Comparison of ENCODE assay signal across 8 cellular contexts in the genomic region with DNA sequence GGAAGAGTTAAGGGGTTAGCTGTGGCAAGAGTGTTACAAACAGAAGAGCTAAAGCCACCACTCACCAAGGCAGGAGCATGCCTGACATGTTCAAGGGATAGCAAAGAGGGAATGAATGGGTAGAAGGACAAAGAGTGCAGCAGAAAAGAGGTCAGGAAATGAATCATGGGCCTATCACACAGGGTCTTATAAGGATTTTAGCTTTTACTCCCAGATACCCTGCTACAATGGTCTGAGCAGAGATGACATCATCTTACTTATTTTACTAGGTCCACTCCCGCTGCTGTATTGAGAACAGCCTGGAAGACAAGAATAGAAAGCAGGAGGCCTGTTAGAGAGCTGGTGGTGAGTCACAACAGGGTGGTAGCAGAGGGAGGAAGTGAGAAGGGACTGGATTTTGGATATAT. TPM values are rescaled to one million over a fixed set of nuclear protein-coding genes. Genes with fewer than 3 reads are reported as not detected.
DNase-seq lines count a peak whose midpoint lies in the region; ATAC-seq and TF ChIP-seq lines count a peak whose summit lies in the region.

No MANE protein-coding gene starts in this region.

- no peak overlapping the region for H3K27ac ChIP-seq in DND-41 (ENCODE audit: low read length)

- peaks cover 22% of the 10 kb centered on the region for H3K36me3 Mint-ChIP-seq in activated T-helper 1 cell treated with anti-CD3 and anti-CD28 coated beads, Interleukin-12 subunit alpha, Interleukin-12 subunit beta, Interleukin-2, Interleukin-4 antibody, amounts not matched to agents 30 ng/mL and 10 ng/mL and 1 ng/mL, durations not matched to agents 14 hours and 24 hours and 36 hours (ENCODE audit: low read depth)

- peaks cover 14% of the 10 kb centered on the region for H3K4me1 Mint-ChIP-seq in activated T-helper 1 cell treated with anti-CD3 and anti-CD28 coated beads, Interleukin-12 subunit alpha, Interleukin-12 subunit beta, Interleukin-2, Interleukin-4 antibody, amounts not matched to agents 30 ng/mL and 10 ng/mL and 1 ng/mL, durations not matched to agents 14 hours and 24 hours and 36 hours (ENCODE audit: low read depth)

- H3K27ac Mint-ChIP-seq in activated T-helper 1 cell treated with anti-CD3 and anti-CD28 coated beads, Interleukin-12 subunit alpha, Interleukin-12 subunit beta, Interleukin-2, Interleukin-4 antibody, amounts not matched to agents 30 ng/mL and 10 ng/mL and 1 ng/mL, durations not matched to agents 14 hours and 24 hours and 36 hours, result no peak overlapping the region

- H2AFZ ChIP-seq in DND-41 (ENCODE audit: low read depth, low read length), result no peak overlapping the region

- H3K27me3 Mint-ChIP-seq in activated T-helper 1 cell treated with anti-CD3 and anti-CD28 coated beads, Interleukin-12 subunit alpha, Interleukin-12 subunit beta, Interleukin-2, Interleukin-4 antibody, amounts not matched to agents 30 ng/mL and 10 ng/mL and 1 ng/mL, durations not matched to agents 14 hours and 24 hours and 36 hours (ENCODE audit: insufficient read depth), result no peaks in the 10 kb centered on the region

- H3K9me3 ChIP-seq in DND-41 (ENCODE audit: insufficient read depth, low read length, severe bottlenecking) (no peaks in the 10 kb centered on the region), adipocyte (ENCODE audit: control insufficient read depth, low read length) (no peaks in the 10 kb centered on the region)

- no peak overlapping the region for H3K4me3 Mint-ChIP-seq in activated T-helper 1 cell treated with anti-CD3 and anti-CD28 coated beads, Interleukin-12 subunit alpha, Interleukin-12 subunit beta, Interleukin-2, Interleukin-4 antibody, amounts not matched to agents 30 ng/mL and 10 ng/mL and 1 ng/mL, durations not matched to agents 14 hours and 24 hours and 36 hours

- peaks cover 23% of the 10 kb centered on the region for H4K20me1 ChIP-seq in DND-41 (ENCODE audit: insufficient read depth, low read length)

- no peaks in the 10 kb centered on the region for H3K9me3 Mint-ChIP-seq in activated T-helper 1 cell treated with anti-CD3 and anti-CD28 coated beads, Interleukin-12 subunit alpha, Interleukin-12 subunit beta, Interleukin-2, Interleukin-4 antibody, amounts not matched to agents 30 ng/mL and 10 ng/mL and 1 ng/mL, durations not matched to agents 14 hours and 24 hours and 36 hours

- no peak for DNase-seq in DND-41
- DNase-seq in adipocyte (ENCODE audit: low read depth), result peak; percentile 80
- DNase-seq in islet precursor cell, result peak; percentile 91
- DNase-seq in activated T-helper 1 cell treated with anti-CD3 and anti-CD28 coated beads, Interleukin-12 subunit alpha, Interleukin-12 subunit beta, Interleukin-2, Interleukin-4 antibody, amounts not matched to agents 30 ng/mL and 10 ng/mL and 1 ng/mL, durations not matched to agents 14 hours and 24 hours and 36 hours (ENCODE audit: low spot score), result no peak
- no peak for DNase-seq in activated gamma-delta T cell (lab: John Stamatoyannopoulos, UW)
- no peak for DNase-seq in NCI-H2107 treated with DMSO at 0.1 percent for 48 hours (lab: John Stamatoyannopoulos, UW; ENCODE audit: unreplicated experiment)

- peaks cover 53% of the 10 kb centered on the region for H3K79me2 ChIP-seq in DND-41 (ENCODE audit: insufficient read depth, low read length)

- H3K36me3 ChIP-seq in DND-41 (ENCODE audit: insufficient read depth, low read length) (peaks cover 70% of the 10 kb centered on the region), adipocyte (ENCODE audit: control insufficient read depth, insufficient read depth, low read length, severe bottlenecking) (peaks cover 44% of the 10 kb centered on the region)

- H3K4me3 ChIP-seq in DND-41 (ENCODE audit: low read depth in 1 of 2, low read length in 2 of 2), result no peak overlapping the region
- H3K4me3 ChIP-seq in adipocyte (ENCODE audit: low read length), result no peak overlapping the region

- H3K27me3 ChIP-seq in DND-41 (ENCODE audit: insufficient read depth, low read length, poor library complexity), result no peaks in the 10 kb centered on the region
- no peaks in the 10 kb centered on the region for H3K27me3 ChIP-seq in adipocyte (replicated peaks; ENCODE audit: control insufficient read depth, insufficient read depth, low read length)

- H3K4me1 ChIP-seq in DND-41 (ENCODE audit: insufficient read depth, low read length), result no peaks in the 10 kb centered on the region
- H3K4me1 ChIP-seq in adipocyte (ENCODE audit: control insufficient read depth, insufficient read depth, low read length), result peaks cover 10% of the 10 kb centered on the region

- no peak for TF ChIP-seq CTCF in DND-41 (IDR thresholded peaks at IDR 0.05; ENCODE audit: borderline replicate concordance, extremely low read depth, low read length, poor library complexity, severe bottlenecking)

- no peak overlapping the region for H3K9ac ChIP-seq in DND-41 (ENCODE audit: low read depth, low read length)
- H3K9ac ChIP-seq in adipocyte (ENCODE audit: low read length), result no peak overlapping the region

- ATAC-seq in DND-41 (ENCODE audit: insufficient read depth, low read depth) (peak; percentile 12; the same call in 1 of the 3 replicates), GM21390 (IDR thresholded peaks at IDR 0.05; ENCODE audit: unreplicated experiment) (peak; percentile 97), HG03571 (IDR thresholded peaks at IDR 0.05; ENCODE audit: unreplicated experiment) (peak; percentile 94)

- intact Hi-C loops in activated T-helper 1 cell treated with anti-CD3 and anti-CD28 coated beads, Interleukin-12 subunit alpha, Interleukin-12 subunit beta, Interleukin-2, Interleukin-4 antibody, amounts not matched to agents 30 ng/mL and 10 ng/mL and 1 ng/mL, durations not matched to agents 14 hours and 24 hours and 36 hours (cut with micrococcal nuclease), result loop anchor here (1.0 kb wide), 1 partner anchor 8 kb away; no protein-coding TSS in a partner anchor

- no peak overlapping the region for H3K4me2 ChIP-seq in DND-41 (ENCODE audit: insufficient read depth, low read length)

RNA-seq across cellular contexts. Expression of gene TRAF6, which starts 9.8 kb away (rescaled TPM):
- 10.5 and 11.1 TPM in 2 replicates for total RNA-seq in activated T-helper 1 cell treated with anti-CD3 and anti-CD28 coated beads, Interleukin-12 subunit alpha, Interleukin-12 subunit beta, Interleukin-2, Interleukin-4 antibody, amounts not matched to agents 30 ng/mL and 10 ng/mL and 1 ng/mL, durations not matched to agents 14 hours and 24 hours and 36 hours

Comparison
In these comparisons a context has a peak if more than half of its experiments do, and no peak if none do; other contexts are left out.
1. ATAC-seq: peak in every context shown above with its lines; median percentile 97 in GM21390; 94 in HG03571; 12 in DND-41.
2. DNase-seq: peak in adipocyte (single experiment) and islet precursor cell (single experiment); none in DND-41 (single experiment), activated T-helper 1 cell treated with anti-CD3 and anti-CD28 coated beads, Interleukin-12 subunit alpha, Interleukin-12 subunit beta, Interleukin-2, Interleukin-4 antibody, amounts not matched to agents 30 ng/mL and 10 ng/mL and 1 ng/mL, durations not matched to agents 14 hours and 24 hours and 36 hours (single experiment), activated gamma-delta T cell (single experiment) and NCI-H2107 treated with DMSO at 0.1 percent for 48 hours (single experiment).